1 cellular context compared by ENCODE assay signal in genomic region chr4:177546745-177547144, GRCh38.
TF ChIP-seq lines count a peak whose summit lies in the region.

No MANE protein-coding gene starts in this region.

TF ChIP-seq in HepG2, 621 proteins besides CTCF, POLR2A, EP300 and RAD21 (continued from another document):
- TF ChIP-seq NKX3-1 (CRISPR knock-in tag; IDR thresholded peaks at IDR 0.05) = no peak
- TF ChIP-seq ZNF589 (CRISPR knock-in tag; conservative IDR thresholded peaks at IDR 0.05) = no peak
- no peak for TF ChIP-seq FOXP4 (CRISPR knock-in tag; IDR thresholded peaks at IDR 0.05)
- TF ChIP-seq NCOR1 (IDR thresholded peaks at IDR 0.05; ENCODE audit: borderline replicate concordance, low read length) = no peak
- no peak for TF ChIP-seq CHD4 (IDR thresholded peaks at IDR 0.05; ENCODE audit: borderline replicate concordance, low read length)
- no peak for TF ChIP-seq ZNF761 (CRISPR knock-in tag; conservative IDR thresholded peaks at IDR 0.05)
- no peak for TF ChIP-seq PAXIP1 (CRISPR knock-in tag; conservative IDR thresholded peaks at IDR 0.05)
- no peak for TF ChIP-seq ARID4A (CRISPR knock-in tag; IDR thresholded peaks at IDR 0.05; ENCODE audit: borderline replicate concordance)
- no peak for TF ChIP-seq ZNF281 (CRISPR knock-in tag; IDR thresholded peaks at IDR 0.05; ENCODE audit: borderline replicate concordance)
- no peak for TF ChIP-seq ZEB1 (IDR thresholded peaks at IDR 0.05; ENCODE audit: insufficient replicate concordance, low read depth)
